In the genomic region with DNA sequence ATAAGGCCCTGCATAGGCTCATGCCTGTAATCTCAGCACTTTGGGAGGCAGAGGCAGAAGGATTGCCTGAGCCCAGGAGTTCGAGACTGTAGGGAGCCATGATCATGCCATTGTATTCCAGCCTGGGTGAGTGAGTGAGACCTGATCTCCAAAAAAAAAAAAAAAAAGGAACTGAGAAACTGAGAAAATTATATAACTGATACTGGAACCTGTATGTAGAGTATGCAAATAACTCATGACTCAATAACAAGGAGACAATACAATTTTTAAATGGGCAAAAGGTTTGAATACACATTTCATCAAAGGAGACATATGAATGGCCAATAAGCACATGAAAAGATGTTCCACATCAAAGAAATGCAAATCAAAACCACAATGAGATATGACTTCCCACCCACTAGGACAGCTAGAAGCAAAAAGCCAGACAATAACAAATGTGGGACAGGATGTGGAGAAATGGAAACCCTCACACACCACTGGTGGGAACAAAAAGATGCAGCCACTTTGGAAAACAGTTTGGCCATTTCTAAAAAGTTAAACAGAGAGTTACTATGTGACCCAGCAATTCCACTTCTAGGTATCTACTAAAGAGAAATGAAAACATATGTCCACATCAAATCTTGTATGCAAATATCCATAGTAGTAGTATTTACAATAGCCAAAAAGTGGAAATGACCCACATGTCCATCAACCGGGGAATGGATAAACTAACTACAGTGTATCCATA, we compare ENCODE assay signal across 8 cellular contexts.
A peak's percentile ranks its signal among the peaks of the same experiment; 100 is the strongest.
DNase-seq lines count a peak whose midpoint lies in the region; ATAC-seq, FAIRE-seq and TF ChIP-seq lines count a peak whose summit lies in the region.

No MANE protein-coding gene starts in this region.

- peak overlapping the region; percentile 5 for H3K4me3 Mint-ChIP-seq in activated naive CD8-positive, alpha-beta T cell treated with anti-CD3 and anti-CD28 coated beads, Interleukin-2, amount 50 U/mL, for 24 hours

- no peaks in the 10 kb centered on the region for H3K27me3 ChIP-seq in gastroesophageal sphincter

- no peak for TF ChIP-seq CTCF in gastroesophageal sphincter (IDR thresholded peaks at IDR 0.05)

- no peaks in the 10 kb centered on the region for H3K36me3 ChIP-seq in gastroesophageal sphincter

- H3K36me3 Mint-ChIP-seq in activated naive CD8-positive, alpha-beta T cell treated with anti-CD3 and anti-CD28 coated beads, Interleukin-2, amount 50 U/mL, for 24 hours (ENCODE audit: low read depth): peaks cover 12% of the 10 kb centered on the region

- TF ChIP-seq EP300 in gastroesophageal sphincter (IDR thresholded peaks at IDR 0.05): no peak

- H3K27me3 Mint-ChIP-seq in activated naive CD8-positive, alpha-beta T cell treated with anti-CD3 and anti-CD28 coated beads, Interleukin-2, amount 50 U/mL, for 24 hours: no peaks in the 10 kb centered on the region

- H3K27ac ChIP-seq in gastroesophageal sphincter: no peak overlapping the region

- H3K27ac Mint-ChIP-seq in activated naive CD8-positive, alpha-beta T cell treated with anti-CD3 and anti-CD28 coated beads, Interleukin-2, amount 50 U/mL, for 24 hours: peak overlapping the region; percentile 68

- H3K4me1 ChIP-seq in gastroesophageal sphincter: peaks cover 0 to 14% (median 5%) of the 10 kb centered on the region in 3 donors

- ATAC-seq in GM21390 (IDR thresholded peaks at IDR 0.05; ENCODE audit: unreplicated experiment) (peak; percentile 80), HG03469 (IDR thresholded peaks at IDR 0.05; ENCODE audit: unreplicated experiment) (peak; percentile 69), gastroesophageal sphincter (no peak)
- ATAC-seq in activated naive CD8-positive, alpha-beta T cell treated with anti-CD3 and anti-CD28 coated beads, Interleukin-2, amount 50 U/mL, for 24 hours: peak; percentile 79

- TF ChIP-seq POLR2A in GM12891 (IDR thresholded peaks at IDR 0.05; ENCODE audit: low read depth, low read length) (peak; percentile 89), gastroesophageal sphincter (IDR thresholded peaks at IDR 0.05) (no peak)

- H3K4me1 Mint-ChIP-seq in activated naive CD8-positive, alpha-beta T cell treated with anti-CD3 and anti-CD28 coated beads, Interleukin-2, amount 50 U/mL, for 24 hours: peaks cover 81% of the 10 kb centered on the region

- WGBS in gastroesophageal sphincter (ENCODE audit: low coverage in 1 of 2), 2 donors: 66 to 71% methylated on average over 1 to 2 of the region's 2 CpGs

- no peaks in the 10 kb centered on the region for H3K9me3 ChIP-seq in gastroesophageal sphincter

- H3K4me3 ChIP-seq in gastroesophageal sphincter: no peak overlapping the region

- no peaks in the 10 kb centered on the region for H3K9me3 Mint-ChIP-seq in activated naive CD8-positive, alpha-beta T cell treated with anti-CD3 and anti-CD28 coated beads, Interleukin-2, amount 50 U/mL, for 24 hours

- FAIRE-seq in GM12891 (lab: Jason Lieb, UNC) (peak; percentile 89), RCC 7860 (lab: Jason Lieb, UNC) (no peak)

- DNase-seq in GM12891 (ENCODE audit: insufficient read length, low spot score) (no peak), epidermal melanocyte (ENCODE audit: insufficient read length, low spot score) (no peak), RCC 7860 (ENCODE audit: low spot score) (no peak), NCI-H748 (lab: John Stamatoyannopoulos, UW; ENCODE audit: unreplicated experiment) (no peak)
- DNase-seq in activated naive CD8-positive, alpha-beta T cell treated with anti-CD3 and anti-CD28 coated beads, Interleukin-2, amount 50 U/mL, for 24 hours: no peak

TF ChIP-seq in GM12891, 5 proteins besides CTCF, POLR2A, EP300 and RAD21:
- no peak for TF ChIP-seq TAF1 (IDR thresholded peaks at IDR 0.05; ENCODE audit: low read depth, low read length)
- peak; percentile 89 for TF ChIP-seq POLR2AphosphoS5 (IDR thresholded peaks at IDR 0.05; ENCODE audit: low read depth, low read length)
- peak; percentile 93 for TF ChIP-seq SPI1 (IDR thresholded peaks at IDR 0.05; ENCODE audit: low read depth, low read length)
- peak; percentile 91 for TF ChIP-seq POU2F2 (IDR thresholded peaks at IDR 0.05; ENCODE audit: low read depth, low read length)
- TF ChIP-seq PAX5 (IDR thresholded peaks at IDR 0.05; ENCODE audit: insufficient read depth, low read length, severe bottlenecking): no peak
